10 cellular contexts compared by ENCODE assay signal in the genomic region with DNA sequence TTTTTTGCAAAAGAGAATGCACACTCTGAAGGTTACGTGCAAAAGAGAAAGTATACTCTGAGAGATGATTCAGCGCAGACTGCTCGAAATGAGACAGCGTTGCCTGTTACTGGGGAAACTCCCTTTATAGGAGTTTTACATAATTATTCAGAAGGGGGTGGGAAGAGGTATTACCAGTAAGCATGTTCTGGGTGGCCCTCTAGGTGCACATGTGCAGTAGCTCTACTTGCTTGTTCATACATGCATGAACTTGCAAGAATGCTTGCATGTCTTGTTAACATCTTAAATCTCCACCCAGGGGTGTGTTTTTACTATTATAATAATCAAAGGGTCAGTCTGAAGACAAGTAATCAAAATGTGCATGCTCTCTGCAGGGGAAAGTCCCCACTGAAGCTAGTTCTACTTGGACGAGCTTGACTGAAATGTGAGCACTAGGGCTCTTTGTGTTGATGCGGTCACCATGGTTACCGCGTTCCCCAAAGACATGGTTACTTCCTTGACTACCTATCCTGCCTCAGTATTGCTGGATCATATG.
DNase-seq lines count a peak whose midpoint lies in the region; ATAC-seq and TF ChIP-seq lines count a peak whose summit lies in the region.
"Had no signal": no experiment of that assay in that cellular context is flagged by ENCODE, and none has a peak within 500 bp of the region (broad histone marks: within the 10 kb centered on the region; RNA-seq: fewer than 3 reads in every experiment).

No MANE protein-coding gene starts in this region.

- H3K9ac ChIP-seq in iPS-18a (ENCODE audit: low read length): peak overlapping the region; percentile 13

- peak overlapping the region; percentile 49 for H3K27ac ChIP-seq in iPS-18a (ENCODE audit: low read length)

- no peak overlapping the region for H3K27ac Mint-ChIP-seq in endothelial cell (ENCODE audit: unreplicated experiment)

- no peaks in the 10 kb centered on the region for H3K9me3 Mint-ChIP-seq in endothelial cell (ENCODE audit: unreplicated experiment)

- H3K4me1 ChIP-seq in iPS-18a (ENCODE audit: control insufficient read depth, low read depth, low read length): peaks cover 4% of the 10 kb centered on the region

- ATAC-seq in GM19035 (IDR thresholded peaks at IDR 0.05; ENCODE audit: unreplicated experiment) (peak; percentile 98), HG03097 (IDR thresholded peaks at IDR 0.05; ENCODE audit: low FRiP score, unreplicated experiment) (peak; percentile 97)

- H3K9me3 ChIP-seq in iPS-18a (ENCODE audit: control insufficient read depth, low read depth, low read length): no peaks in the 10 kb centered on the region

- no peak for TF ChIP-seq CTCF in endothelial cell (IDR thresholded peaks at IDR 0.05; ENCODE audit: unreplicated experiment)
- TF ChIP-seq CTCF in foreskin fibroblast (IDR thresholded peaks at IDR 0.05; ENCODE audit: low read depth, low read length): no peak

- H3K4me3 ChIP-seq in iPS-18a (ENCODE audit: low read length): no peak overlapping the region
- no peak overlapping the region for H3K4me3 ChIP-seq in foreskin fibroblast (ENCODE audit: low read depth in 1 of 2, low read length in 2 of 2)
- H3K4me3 ChIP-seq: lung had no signal

- H3K4me1 Mint-ChIP-seq in endothelial cell (ENCODE audit: unreplicated experiment): no peaks in the 10 kb centered on the region

- in situ Hi-C loops in ACHN (cut with HindIII; ENCODE audit: low pct_ligation_motif_present, low pct_unique_long_range_greater_than_20kb, low sequenced_read_pairs): no loop called here

- H3K27me3 ChIP-seq in iPS-18a (ENCODE audit: control insufficient read depth, insufficient read depth, low read length): no peaks in the 10 kb centered on the region

- H3K36me3 Mint-ChIP-seq in endothelial cell (ENCODE audit: low read depth, unreplicated experiment): no peaks in the 10 kb centered on the region

- no peak overlapping the region for H3K4me3 Mint-ChIP-seq in endothelial cell (ENCODE audit: unreplicated experiment)

- DNase-seq in ACHN (peak; percentile 80), T-helper 22 cell (ENCODE audit: low read depth) (peak; percentile 14), endothelial cell (ENCODE audit: low spot score) (no peak), foreskin fibroblast (no peak), NCI-H1694 treated with DMSO at 0.1 percent for 48 hours (lab: John Stamatoyannopoulos, UW) (no peak)
- DNase-seq: DND-41 had no signal

- no peaks in the 10 kb centered on the region for H3K27me3 Mint-ChIP-seq in endothelial cell (ENCODE audit: unreplicated experiment)

- no peaks in the 10 kb centered on the region for H3K36me3 ChIP-seq in iPS-18a (ENCODE audit: control insufficient read depth, low read depth, low read length)

Comparison
In these comparisons a context has a peak if more than half of its experiments do, and no peak if none do; other contexts are left out.
1. DNase-seq: peak in ACHN (single experiment) and T-helper 22 cell (single experiment); none in endothelial cell (single experiment), foreskin fibroblast (0 of 2) and NCI-H1694 treated with DMSO at 0.1 percent for 48 hours (single experiment).